Comparison of ENCODE assay signal across 1 cellular context in the genomic region with DNA sequence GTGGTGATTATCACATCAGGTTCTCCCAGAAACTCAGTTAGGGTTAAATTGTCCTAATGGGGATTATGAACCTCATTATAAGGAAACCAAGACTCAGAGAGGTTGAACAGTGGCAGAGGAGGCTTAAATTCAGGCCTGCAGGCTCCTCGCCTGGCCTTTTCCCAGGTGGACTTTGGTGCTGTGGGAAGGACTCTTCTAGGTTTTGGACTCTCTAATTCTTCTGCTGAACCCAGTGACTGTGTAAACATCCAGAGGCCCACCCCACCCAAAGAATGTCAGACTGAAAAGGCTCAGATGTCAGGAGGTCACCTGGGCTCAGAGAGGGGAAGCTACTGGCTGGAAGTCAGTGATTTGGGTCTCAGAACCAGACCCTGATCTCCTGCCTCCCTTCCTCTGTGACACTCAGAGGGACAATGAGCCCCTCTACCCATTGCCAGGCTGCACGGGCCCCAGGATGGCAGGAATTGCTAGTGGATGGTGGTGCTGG.
TF ChIP-seq lines count a peak whose summit lies in the region.

No MANE protein-coding gene starts in this region.

TF ChIP-seq in HepG2, 621 proteins besides CTCF, POLR2A, EP300 and RAD21 (continued from another document and continues in another):
- TF ChIP-seq, protein P1, sequence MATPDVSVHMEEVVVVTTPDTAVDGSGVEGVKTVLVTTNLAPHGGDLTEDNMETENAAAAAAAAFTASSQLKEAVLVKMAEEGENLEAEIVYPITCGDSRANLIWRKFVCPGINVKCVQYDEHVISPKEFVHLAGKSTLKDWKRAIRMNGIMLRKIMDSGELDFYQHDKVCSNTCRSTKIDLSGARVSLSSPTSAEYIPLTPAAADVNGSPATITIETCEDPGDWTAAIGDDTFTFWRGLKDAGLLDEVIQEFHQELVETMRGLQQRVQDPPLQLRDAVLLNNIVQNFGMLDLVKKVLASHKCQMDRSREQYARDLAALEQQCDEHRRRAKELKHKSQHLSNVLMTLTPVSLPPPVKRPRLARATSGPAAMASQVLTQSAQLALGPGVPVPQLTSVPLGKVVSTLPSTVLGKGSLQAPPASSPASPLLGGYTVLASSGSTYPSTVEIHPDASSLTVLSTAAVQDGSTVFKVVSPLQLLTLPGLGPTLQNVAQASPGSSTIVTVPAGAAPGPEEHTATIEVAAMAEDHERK (CRISPR knock-in tag; IDR thresholded peaks at IDR 0.05; ENCODE audit: low read depth): no peak
- TF ChIP-seq ATF6 (CRISPR knock-in tag; conservative IDR thresholded peaks at IDR 0.05): no peak
- no peak for TF ChIP-seq ZNF761 (CRISPR knock-in tag; conservative IDR thresholded peaks at IDR 0.05)
- peak; percentile 66; the same call in 1 of the 2 replicates for TF ChIP-seq SOX5 (CRISPR knock-in tag; IDR thresholded peaks at IDR 0.05; ENCODE audit: borderline replicate concordance)
- peak; percentile 62; the same call in 1 of the 2 replicates for TF ChIP-seq HBP1 (CRISPR knock-in tag; IDR thresholded peaks at IDR 0.05; ENCODE audit: low read depth)
- TF ChIP-seq, protein P2, sequence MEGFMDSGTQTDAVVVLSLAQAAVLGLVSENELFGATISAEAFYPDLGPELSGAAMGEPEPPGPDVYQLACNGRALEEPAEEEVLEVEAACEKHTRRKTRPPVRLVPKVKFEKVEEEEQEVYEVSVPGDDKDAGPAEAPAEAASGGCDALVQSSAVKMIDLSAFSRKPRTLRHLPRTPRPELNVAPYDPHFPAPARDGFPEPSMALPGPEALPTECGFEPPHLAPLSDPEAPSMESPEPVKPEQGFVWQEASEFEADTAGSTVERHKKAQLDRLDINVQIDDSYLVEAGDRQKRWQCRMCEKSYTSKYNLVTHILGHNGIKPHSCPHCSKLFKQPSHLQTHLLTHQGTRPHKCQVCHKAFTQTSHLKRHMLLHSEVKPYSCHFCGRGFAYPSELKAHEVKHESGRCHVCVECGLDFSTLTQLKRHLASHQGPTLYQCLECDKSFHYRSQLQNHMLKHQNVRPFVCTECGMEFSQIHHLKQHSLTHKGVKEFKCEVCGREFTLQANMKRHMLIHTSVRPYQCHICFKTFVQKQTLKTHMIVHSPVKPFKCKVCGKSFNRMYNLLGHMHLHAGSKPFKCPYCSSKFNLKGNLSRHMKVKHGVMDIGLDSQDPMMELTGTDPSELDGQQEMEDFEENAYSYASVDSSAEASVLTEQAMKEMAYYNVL (CRISPR knock-in tag; IDR thresholded peaks at IDR 0.05; ENCODE audit: borderline replicate concordance): no peak
- no peak for TF ChIP-seq ZNF558 (CRISPR knock-in tag; IDR thresholded peaks at IDR 0.05; ENCODE audit: borderline replicate concordance)
- 0 out of 2 replicates have a peak, but pooled peaks have one; percentile 27 for TF ChIP-seq NFIC (IDR thresholded peaks at IDR 0.05; ENCODE audit: low read length)
- no peak for TF ChIP-seq SNAI1 (CRISPR knock-in tag; IDR thresholded peaks at IDR 0.05; ENCODE audit: borderline replicate concordance)
- no peak for TF ChIP-seq ZNF773 (CRISPR knock-in tag; IDR thresholded peaks at IDR 0.05; ENCODE audit: borderline replicate concordance)
- TF ChIP-seq, protein P3, sequence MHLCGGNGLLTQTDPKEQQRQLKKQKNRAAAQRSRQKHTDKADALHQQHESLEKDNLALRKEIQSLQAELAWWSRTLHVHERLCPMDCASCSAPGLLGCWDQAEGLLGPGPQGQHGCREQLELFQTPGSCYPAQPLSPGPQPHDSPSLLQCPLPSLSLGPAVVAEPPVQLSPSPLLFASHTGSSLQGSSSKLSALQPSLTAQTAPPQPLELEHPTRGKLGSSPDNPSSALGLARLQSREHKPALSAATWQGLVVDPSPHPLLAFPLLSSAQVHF (CRISPR knock-in tag; IDR thresholded peaks at IDR 0.05): no peak
- TF ChIP-seq MIER2 (CRISPR knock-in tag; IDR thresholded peaks at IDR 0.05): no peak
- no peak for TF ChIP-seq CBX1 (IDR thresholded peaks at IDR 0.05; ENCODE audit: low read depth)
- TF ChIP-seq ZSCAN22 (CRISPR knock-in tag; IDR thresholded peaks at IDR 0.05): no peak
- peak; percentile 61 for TF ChIP-seq ZMYM4 (CRISPR knock-in tag; IDR thresholded peaks at IDR 0.05)
- TF ChIP-seq AGO2 (optimal IDR thresholded peaks at IDR 0.05; ENCODE audit: low read depth, low read length): no peak
- no peak for TF ChIP-seq GRHL1 (CRISPR knock-in tag; conservative IDR thresholded peaks at IDR 0.05)
- no peak for TF ChIP-seq ZNF501 (CRISPR knock-in tag; IDR thresholded peaks at IDR 0.05)
- no peak for TF ChIP-seq PHF5A (CRISPR knock-in tag; IDR thresholded peaks at IDR 0.05; ENCODE audit: low read depth, unreplicated experiment)
- TF ChIP-seq SP5 (CRISPR knock-in tag; IDR thresholded peaks at IDR 0.05; ENCODE audit: borderline replicate concordance, low read depth): peak; percentile 77; the same call in 1 of the 2 replicates
- TF ChIP-seq, protein P4, sequence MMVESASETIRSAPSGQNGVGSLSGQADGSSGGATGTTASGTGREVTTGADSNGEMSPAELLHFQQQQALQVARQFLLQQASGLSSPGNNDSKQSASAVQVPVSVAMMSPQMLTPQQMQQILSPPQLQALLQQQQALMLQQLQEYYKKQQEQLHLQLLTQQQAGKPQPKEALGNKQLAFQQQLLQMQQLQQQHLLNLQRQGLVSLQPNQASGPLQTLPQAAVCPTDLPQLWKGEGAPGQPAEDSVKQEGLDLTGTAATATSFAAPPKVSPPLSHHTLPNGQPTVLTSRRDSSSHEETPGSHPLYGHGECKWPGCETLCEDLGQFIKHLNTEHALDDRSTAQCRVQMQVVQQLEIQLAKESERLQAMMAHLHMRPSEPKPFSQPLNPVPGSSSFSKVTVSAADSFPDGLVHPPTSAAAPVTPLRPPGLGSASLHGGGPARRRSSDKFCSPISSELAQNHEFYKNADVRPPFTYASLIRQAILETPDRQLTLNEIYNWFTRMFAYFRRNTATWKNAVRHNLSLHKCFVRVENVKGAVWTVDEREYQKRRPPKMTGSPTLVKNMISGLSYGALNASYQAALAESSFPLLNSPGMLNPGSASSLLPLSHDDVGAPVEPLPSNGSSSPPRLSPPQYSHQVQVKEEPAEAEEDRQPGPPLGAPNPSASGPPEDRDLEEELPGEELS (CRISPR knock-in tag; IDR thresholded peaks at IDR 0.05): peak; percentile 75
- TF ChIP-seq, protein P5, sequence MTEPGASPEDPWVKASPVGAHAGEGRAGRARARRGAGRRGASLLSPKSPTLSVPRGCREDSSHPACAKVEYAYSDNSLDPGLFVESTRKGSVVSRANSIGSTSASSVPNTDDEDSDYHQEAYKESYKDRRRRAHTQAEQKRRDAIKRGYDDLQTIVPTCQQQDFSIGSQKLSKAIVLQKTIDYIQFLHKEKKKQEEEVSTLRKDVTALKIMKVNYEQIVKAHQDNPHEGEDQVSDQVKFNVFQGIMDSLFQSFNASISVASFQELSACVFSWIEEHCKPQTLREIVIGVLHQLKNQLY (CRISPR knock-in tag; IDR thresholded peaks at IDR 0.05): no peak
- TF ChIP-seq IRX3 (CRISPR knock-in tag; IDR thresholded peaks at IDR 0.05; ENCODE audit: borderline replicate concordance, low read depth): no peak
- no peak for TF ChIP-seq ZNF569 (CRISPR knock-in tag; IDR thresholded peaks at IDR 0.05; ENCODE audit: borderline replicate concordance)
- TF ChIP-seq ZBTB42 (CRISPR knock-in tag; IDR thresholded peaks at IDR 0.05): no peak
- 0 out of 2 replicates have a peak, but pooled peaks have one; percentile 62 for TF ChIP-seq CC2D1A (CRISPR knock-in tag; IDR thresholded peaks at IDR 0.05)
- TF ChIP-seq NFKB2 (CRISPR knock-in tag; IDR thresholded peaks at IDR 0.05; ENCODE audit: borderline replicate concordance): no peak
- peak; percentile 78 to 90 for TF ChIP-seq NR2F1 (CRISPR knock-in tag; IDR thresholded peaks at IDR 0.05)
- TF ChIP-seq NCOA5 (CRISPR knock-in tag; IDR thresholded peaks at IDR 0.05): no peak
- no peak for TF ChIP-seq ZNF770 (CRISPR knock-in tag; IDR thresholded peaks at IDR 0.05)
- TF ChIP-seq SNRNP70 (IDR thresholded peaks at IDR 0.05; ENCODE audit: low read depth, low read length): no peak
- no peak for TF ChIP-seq TBX3 (IDR thresholded peaks at IDR 0.05; ENCODE audit: borderline replicate concordance)
- no peak for TF ChIP-seq ZBTB33 (CRISPR knock-in tag; IDR thresholded peaks at IDR 0.05)
- TF ChIP-seq, protein P6, sequence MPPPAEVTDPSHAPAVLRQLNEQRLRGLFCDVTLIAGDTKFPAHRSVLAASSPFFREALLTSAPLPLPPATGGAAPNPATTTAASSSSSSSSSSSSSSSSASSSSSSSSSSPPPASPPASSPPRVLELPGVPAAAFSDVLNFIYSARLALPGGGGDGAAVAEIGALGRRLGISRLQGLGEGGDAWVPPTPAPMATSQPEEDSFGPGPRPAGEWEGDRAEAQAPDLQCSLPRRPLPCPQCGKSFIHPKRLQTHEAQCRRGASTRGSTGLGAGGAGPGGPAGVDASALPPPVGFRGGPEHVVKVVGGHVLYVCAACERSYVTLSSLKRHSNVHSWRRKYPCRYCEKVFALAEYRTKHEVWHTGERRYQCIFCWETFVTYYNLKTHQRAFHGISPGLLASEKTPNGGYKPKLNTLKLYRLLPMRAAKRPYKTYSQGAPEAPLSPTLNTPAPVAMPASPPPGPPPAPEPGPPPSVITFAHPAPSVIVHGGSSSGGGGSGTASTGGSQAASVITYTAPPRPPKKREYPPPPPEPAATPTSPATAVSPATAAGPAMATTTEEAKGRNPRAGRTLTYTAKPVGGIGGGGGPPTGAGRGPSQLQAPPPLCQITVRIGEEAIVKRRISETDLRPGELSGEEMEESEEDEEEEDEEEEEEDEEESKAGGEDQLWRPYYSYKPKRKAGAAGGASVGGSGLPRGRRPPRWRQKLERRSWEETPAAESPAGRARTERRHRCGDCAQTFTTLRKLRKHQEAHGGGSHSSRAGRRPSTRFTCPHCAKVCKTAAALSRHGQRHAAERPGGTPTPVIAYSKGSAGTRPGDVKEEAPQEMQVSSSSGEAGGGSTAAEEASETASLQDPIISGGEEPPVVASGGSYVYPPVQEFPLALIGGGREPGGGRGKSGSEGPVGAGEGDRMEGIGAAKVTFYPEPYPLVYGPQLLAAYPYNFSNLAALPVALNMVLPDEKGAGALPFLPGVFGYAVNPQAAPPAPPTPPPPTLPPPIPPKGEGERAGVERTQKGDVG (CRISPR knock-in tag; IDR thresholded peaks at IDR 0.05; ENCODE audit: borderline replicate concordance): no peak
- TF ChIP-seq ZNF619 (CRISPR knock-in tag; IDR thresholded peaks at IDR 0.05): no peak
- no peak for TF ChIP-seq NR2C2 (CRISPR knock-in tag; IDR thresholded peaks at IDR 0.05; ENCODE audit: borderline replicate concordance)
- peak; percentile 32; the same call in 1 of the 2 replicates for TF ChIP-seq KMT2A (CRISPR knock-in tag; IDR thresholded peaks at IDR 0.05)
